In the genomic region with DNA sequence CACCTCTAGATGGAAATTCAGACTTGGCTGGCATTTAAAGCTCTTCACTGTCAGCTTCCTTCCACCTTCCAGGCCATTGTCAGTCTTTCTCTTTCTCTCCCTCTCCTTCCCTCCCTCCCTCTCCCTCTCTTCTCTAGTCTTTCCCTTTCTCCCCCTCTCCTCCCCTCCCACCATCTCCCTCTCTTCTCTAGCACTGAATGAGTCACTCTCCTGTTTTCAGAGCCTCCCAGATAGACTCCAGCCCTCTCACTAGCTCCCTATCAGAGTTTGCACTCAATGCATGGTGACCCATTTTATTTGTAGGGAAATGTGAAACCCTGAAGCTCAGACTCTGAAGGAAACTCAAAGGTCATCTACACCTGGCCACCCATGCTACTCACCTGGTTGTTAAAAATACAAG, we compare ENCODE assay signal across 1 cellular context.
TF ChIP-seq lines count a peak whose summit lies in the region.

No MANE protein-coding gene starts in this region.

TF ChIP-seq in K562, 482 proteins besides CTCF, POLR2A, EP300 and RAD21 (continued from another document and continues in another):
- TF ChIP-seq CHAMP1 (IDR thresholded peaks at IDR 0.05) = no peak
- TF ChIP-seq BCL6 (CRISPR knock-in tag; IDR thresholded peaks at IDR 0.05) = no peak
- TF ChIP-seq, protein P1, sequence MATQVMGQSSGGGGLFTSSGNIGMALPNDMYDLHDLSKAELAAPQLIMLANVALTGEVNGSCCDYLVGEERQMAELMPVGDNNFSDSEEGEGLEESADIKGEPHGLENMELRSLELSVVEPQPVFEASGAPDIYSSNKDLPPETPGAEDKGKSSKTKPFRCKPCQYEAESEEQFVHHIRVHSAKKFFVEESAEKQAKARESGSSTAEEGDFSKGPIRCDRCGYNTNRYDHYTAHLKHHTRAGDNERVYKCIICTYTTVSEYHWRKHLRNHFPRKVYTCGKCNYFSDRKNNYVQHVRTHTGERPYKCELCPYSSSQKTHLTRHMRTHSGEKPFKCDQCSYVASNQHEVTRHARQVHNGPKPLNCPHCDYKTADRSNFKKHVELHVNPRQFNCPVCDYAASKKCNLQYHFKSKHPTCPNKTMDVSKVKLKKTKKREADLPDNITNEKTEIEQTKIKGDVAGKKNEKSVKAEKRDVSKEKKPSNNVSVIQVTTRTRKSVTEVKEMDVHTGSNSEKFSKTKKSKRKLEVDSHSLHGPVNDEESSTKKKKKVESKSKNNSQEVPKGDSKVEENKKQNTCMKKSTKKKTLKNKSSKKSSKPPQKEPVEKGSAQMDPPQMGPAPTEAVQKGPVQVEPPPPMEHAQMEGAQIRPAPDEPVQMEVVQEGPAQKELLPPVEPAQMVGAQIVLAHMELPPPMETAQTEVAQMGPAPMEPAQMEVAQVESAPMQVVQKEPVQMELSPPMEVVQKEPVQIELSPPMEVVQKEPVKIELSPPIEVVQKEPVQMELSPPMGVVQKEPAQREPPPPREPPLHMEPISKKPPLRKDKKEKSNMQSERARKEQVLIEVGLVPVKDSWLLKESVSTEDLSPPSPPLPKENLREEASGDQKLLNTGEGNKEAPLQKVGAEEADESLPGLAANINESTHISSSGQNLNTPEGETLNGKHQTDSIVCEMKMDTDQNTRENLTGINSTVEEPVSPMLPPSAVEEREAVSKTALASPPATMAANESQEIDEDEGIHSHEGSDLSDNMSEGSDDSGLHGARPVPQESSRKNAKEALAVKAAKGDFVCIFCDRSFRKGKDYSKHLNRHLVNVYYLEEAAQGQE (CRISPR knock-in tag; IDR thresholded peaks at IDR 0.05; ENCODE audit: low read depth) = no peak
- TF ChIP-seq, protein P2, sequence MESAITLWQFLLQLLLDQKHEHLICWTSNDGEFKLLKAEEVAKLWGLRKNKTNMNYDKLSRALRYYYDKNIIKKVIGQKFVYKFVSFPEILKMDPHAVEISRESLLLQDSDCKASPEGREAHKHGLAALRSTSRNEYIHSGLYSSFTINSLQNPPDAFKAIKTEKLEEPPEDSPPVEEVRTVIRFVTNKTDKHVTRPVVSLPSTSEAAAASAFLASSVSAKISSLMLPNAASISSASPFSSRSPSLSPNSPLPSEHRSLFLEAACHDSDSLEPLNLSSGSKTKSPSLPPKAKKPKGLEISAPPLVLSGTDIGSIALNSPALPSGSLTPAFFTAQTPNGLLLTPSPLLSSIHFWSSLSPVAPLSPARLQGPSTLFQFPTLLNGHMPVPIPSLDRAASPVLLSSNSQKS (CRISPR knock-in tag; IDR thresholded peaks at IDR 0.05) = no peak
- no peak for TF ChIP-seq ZNF583 (CRISPR knock-in tag; IDR thresholded peaks at IDR 0.05)
- no peak for TF ChIP-seq KHSRP (IDR thresholded peaks at IDR 0.05)
- no peak for TF ChIP-seq FOXP1 (CRISPR knock-in tag; IDR thresholded peaks at IDR 0.05)
- TF ChIP-seq, protein P3, sequence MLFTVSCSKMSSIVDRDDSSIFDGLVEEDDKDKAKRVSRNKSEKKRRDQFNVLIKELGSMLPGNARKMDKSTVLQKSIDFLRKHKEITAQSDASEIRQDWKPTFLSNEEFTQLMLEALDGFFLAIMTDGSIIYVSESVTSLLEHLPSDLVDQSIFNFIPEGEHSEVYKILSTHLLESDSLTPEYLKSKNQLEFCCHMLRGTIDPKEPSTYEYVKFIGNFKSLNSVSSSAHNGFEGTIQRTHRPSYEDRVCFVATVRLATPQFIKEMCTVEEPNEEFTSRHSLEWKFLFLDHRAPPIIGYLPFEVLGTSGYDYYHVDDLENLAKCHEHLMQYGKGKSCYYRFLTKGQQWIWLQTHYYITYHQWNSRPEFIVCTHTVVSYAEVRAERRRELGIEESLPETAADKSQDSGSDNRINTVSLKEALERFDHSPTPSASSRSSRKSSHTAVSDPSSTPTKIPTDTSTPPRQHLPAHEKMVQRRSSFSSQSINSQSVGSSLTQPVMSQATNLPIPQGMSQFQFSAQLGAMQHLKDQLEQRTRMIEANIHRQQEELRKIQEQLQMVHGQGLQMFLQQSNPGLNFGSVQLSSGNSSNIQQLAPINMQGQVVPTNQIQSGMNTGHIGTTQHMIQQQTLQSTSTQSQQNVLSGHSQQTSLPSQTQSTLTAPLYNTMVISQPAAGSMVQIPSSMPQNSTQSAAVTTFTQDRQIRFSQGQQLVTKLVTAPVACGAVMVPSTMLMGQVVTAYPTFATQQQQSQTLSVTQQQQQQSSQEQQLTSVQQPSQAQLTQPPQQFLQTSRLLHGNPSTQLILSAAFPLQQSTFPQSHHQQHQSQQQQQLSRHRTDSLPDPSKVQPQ (CRISPR knock-in tag; IDR thresholded peaks at IDR 0.05; ENCODE audit: borderline replicate concordance) = no peak
- no peak for TF ChIP-seq ZFP36 (IDR thresholded peaks at IDR 0.05; ENCODE audit: low read depth, low read length, partially characterized antibody)
- TF ChIP-seq FOSL1 (tag; conservative IDR thresholded peaks at IDR 0.05) = peak; percentile 93
- peak; percentile 86; the same call in 1 of the 2 replicates for TF ChIP-seq HDGF (IDR thresholded peaks at IDR 0.05)
- peak; percentile 84 for TF ChIP-seq VEZF1 (CRISPR knock-in tag; IDR thresholded peaks at IDR 0.05)
- TF ChIP-seq, protein P4, sequence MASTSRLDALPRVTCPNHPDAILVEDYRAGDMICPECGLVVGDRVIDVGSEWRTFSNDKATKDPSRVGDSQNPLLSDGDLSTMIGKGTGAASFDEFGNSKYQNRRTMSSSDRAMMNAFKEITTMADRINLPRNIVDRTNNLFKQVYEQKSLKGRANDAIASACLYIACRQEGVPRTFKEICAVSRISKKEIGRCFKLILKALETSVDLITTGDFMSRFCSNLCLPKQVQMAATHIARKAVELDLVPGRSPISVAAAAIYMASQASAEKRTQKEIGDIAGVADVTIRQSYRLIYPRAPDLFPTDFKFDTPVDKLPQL (IDR thresholded peaks at IDR 0.05; ENCODE audit: extremely low read depth, insufficient read length) = no peak
- TF ChIP-seq HDAC1 (IDR thresholded peaks at IDR 0.05) = peak in 1 of 2 experiments; percentile 92; a peak in 2 of 4 replicates
- TF ChIP-seq ZNF12 (CRISPR knock-in tag; IDR thresholded peaks at IDR 0.05) = no peak
- peak; percentile 79 for TF ChIP-seq LARP7 (IDR thresholded peaks at IDR 0.05)
- TF ChIP-seq, protein P5, sequence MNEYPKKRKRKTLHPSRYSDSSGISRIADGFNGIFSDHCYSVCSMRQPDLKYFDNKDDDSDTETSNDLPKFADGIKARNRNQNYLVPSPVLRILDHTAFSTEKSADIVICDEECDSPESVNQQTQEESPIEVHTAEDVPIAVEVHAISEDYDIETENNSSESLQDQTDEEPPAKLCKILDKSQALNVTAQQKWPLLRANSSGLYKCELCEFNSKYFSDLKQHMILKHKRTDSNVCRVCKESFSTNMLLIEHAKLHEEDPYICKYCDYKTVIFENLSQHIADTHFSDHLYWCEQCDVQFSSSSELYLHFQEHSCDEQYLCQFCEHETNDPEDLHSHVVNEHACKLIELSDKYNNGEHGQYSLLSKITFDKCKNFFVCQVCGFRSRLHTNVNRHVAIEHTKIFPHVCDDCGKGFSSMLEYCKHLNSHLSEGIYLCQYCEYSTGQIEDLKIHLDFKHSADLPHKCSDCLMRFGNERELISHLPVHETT (CRISPR knock-in tag; conservative IDR thresholded peaks at IDR 0.05 in 1 of 2, IDR thresholded peaks at IDR 0.05 in 1 of 2) = no peak
- no peak for TF ChIP-seq CBX5 (IDR thresholded peaks at IDR 0.05; ENCODE audit: borderline replicate concordance, low read depth)
- TF ChIP-seq BRD9 (IDR thresholded peaks at IDR 0.05; ENCODE audit: low read depth, partially characterized antibody) = peak; percentile 90
- TF ChIP-seq, protein P6, sequence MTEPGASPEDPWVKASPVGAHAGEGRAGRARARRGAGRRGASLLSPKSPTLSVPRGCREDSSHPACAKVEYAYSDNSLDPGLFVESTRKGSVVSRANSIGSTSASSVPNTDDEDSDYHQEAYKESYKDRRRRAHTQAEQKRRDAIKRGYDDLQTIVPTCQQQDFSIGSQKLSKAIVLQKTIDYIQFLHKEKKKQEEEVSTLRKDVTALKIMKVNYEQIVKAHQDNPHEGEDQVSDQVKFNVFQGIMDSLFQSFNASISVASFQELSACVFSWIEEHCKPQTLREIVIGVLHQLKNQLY (CRISPR knock-in tag; conservative IDR thresholded peaks at IDR 0.05) = no peak
- no peak for TF ChIP-seq SFPQ (IDR thresholded peaks at IDR 0.05; ENCODE audit: low read depth, low read length)
- TF ChIP-seq, protein P7, sequence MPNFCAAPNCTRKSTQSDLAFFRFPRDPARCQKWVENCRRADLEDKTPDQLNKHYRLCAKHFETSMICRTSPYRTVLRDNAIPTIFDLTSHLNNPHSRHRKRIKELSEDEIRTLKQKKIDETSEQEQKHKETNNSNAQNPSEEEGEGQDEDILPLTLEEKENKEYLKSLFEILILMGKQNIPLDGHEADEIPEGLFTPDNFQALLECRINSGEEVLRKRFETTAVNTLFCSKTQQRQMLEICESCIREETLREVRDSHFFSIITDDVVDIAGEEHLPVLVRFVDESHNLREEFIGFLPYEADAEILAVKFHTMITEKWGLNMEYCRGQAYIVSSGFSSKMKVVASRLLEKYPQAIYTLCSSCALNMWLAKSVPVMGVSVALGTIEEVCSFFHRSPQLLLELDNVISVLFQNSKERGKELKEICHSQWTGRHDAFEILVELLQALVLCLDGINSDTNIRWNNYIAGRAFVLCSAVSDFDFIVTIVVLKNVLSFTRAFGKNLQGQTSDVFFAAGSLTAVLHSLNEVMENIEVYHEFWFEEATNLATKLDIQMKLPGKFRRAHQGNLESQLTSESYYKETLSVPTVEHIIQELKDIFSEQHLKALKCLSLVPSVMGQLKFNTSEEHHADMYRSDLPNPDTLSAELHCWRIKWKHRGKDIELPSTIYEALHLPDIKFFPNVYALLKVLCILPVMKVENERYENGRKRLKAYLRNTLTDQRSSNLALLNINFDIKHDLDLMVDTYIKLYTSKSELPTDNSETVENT (CRISPR knock-in tag; IDR thresholded peaks at IDR 0.05) = no peak
- no peak for TF ChIP-seq SLC30A9 (CRISPR knock-in tag; IDR thresholded peaks at IDR 0.05)
- TF ChIP-seq ZKSCAN1 (IDR thresholded peaks at IDR 0.05; ENCODE audit: low read depth, low read length) = no peak
- no peak for TF ChIP-seq SAP30 (IDR thresholded peaks at IDR 0.05; ENCODE audit: borderline replicate concordance, insufficient read depth, low read depth, low read length, poor library complexity, severe bottlenecking)
- TF ChIP-seq SMARCA5 (IDR thresholded peaks at IDR 0.05) = peak; percentile 75; the same call in 1 of the 2 replicates
- TF ChIP-seq NCOA1 (IDR thresholded peaks at IDR 0.05; ENCODE audit: low read depth) = peak; percentile 76
- no peak for TF ChIP-seq HMGN3 (IDR thresholded peaks at IDR 0.05; ENCODE audit: borderline replicate concordance, extremely low read depth, insufficient read length, low read depth, low read length)
- no peak for TF ChIP-seq SRSF3 (IDR thresholded peaks at IDR 0.05; ENCODE audit: insufficient read depth, low read length)
